15 cellular contexts compared by ENCODE assay signal in genomic region chr18:58828399-58829121, GRCh38.
"Had no signal": no experiment of that assay in that cellular context is flagged by ENCODE, and none has a peak within 500 bp of the region (broad histone marks: within the 10 kb centered on the region; RNA-seq: fewer than 3 reads in every experiment).

No MANE protein-coding gene starts in this region.

- H3K4me3 Mint-ChIP-seq: activated B cell treated with CpG ODN at 0.5 μM for 24 hours; natural killer cell treated with Interleukin-12 subunit alpha and Interleukin-12 subunit beta and Interleukin-15 and Interleukin-18, amount 100 ng/mL, for 72 hours; stimulated activated memory B cell treated with anti-CD40 and anti-IgM and Interleukin-4, amounts not matched to agents 10 μg/mL and 1 μg/mL and 100 μg/mL, for 72 hours had no signal

- H3K4me1 Mint-ChIP-seq: activated B cell treated with CpG ODN at 0.5 μM for 24 hours; stimulated activated memory B cell treated with anti-CD40 and anti-IgM and Interleukin-4, amounts not matched to agents 10 μg/mL and 1 μg/mL and 100 μg/mL, for 72 hours had no signal

- H3K27me3 ChIP-seq: esophagus squamous epithelium, foreskin keratinocyte, SJSA1, tibial nerve had no signal

- H3K36me3 ChIP-seq: esophagus squamous epithelium, SJSA1, tibial nerve had no signal

- H3K27ac ChIP-seq: esophagus squamous epithelium, foreskin keratinocyte, SJSA1 had no signal

- H3K4me3 ChIP-seq: esophagus squamous epithelium, SJSA1, tibial nerve had no signal

- ATAC-seq: foreskin keratinocyte; left ventricle myocardium superior; stimulated activated memory B cell treated with anti-CD40 and anti-IgM and Interleukin-4, amounts not matched to agents 10 μg/mL and 1 μg/mL and 100 μg/mL, for 72 hours had no signal

- DNase-seq: activated B cell treated with CpG ODN at 0.5 μM for 24 hours; activated CD4-positive, alpha-beta T cell treated with anti-CD3 and anti-CD28 coated beads, Interleukin-2, amount 50 U/mL, for 1 hour; activated naive CD4-positive, alpha-beta T cell; activated T-cell treated with anti-CD3 and anti-CD28 coated beads for 4 hours; cortex of kidney; effector CD4-positive, alpha-beta T cell; esophagus squamous epithelium; foreskin keratinocyte; kidney glomerular epithelial cell; left ventricle myocardium superior; occipital lobe had no signal

- H3K36me3 Mint-ChIP-seq: natural killer cell treated with Interleukin-12 subunit alpha and Interleukin-12 subunit beta and Interleukin-15 and Interleukin-18, amount 100 ng/mL, for 72 hours; stimulated activated memory B cell treated with anti-CD40 and anti-IgM and Interleukin-4, amounts not matched to agents 10 μg/mL and 1 μg/mL and 100 μg/mL, for 72 hours had no signal

- H3K27ac Mint-ChIP-seq: activated B cell treated with CpG ODN at 0.5 μM for 24 hours; natural killer cell treated with Interleukin-12 subunit alpha and Interleukin-12 subunit beta and Interleukin-15 and Interleukin-18, amount 100 ng/mL, for 72 hours; stimulated activated memory B cell treated with anti-CD40 and anti-IgM and Interleukin-4, amounts not matched to agents 10 μg/mL and 1 μg/mL and 100 μg/mL, for 72 hours had no signal

- H3K9me3 Mint-ChIP-seq: natural killer cell treated with Interleukin-12 subunit alpha and Interleukin-12 subunit beta and Interleukin-15 and Interleukin-18, amount 100 ng/mL, for 72 hours; stimulated activated memory B cell treated with anti-CD40 and anti-IgM and Interleukin-4, amounts not matched to agents 10 μg/mL and 1 μg/mL and 100 μg/mL, for 72 hours had no signal

- H3K27me3 Mint-ChIP-seq: stimulated activated memory B cell treated with anti-CD40 and anti-IgM and Interleukin-4, amounts not matched to agents 10 μg/mL and 1 μg/mL and 100 μg/mL, for 72 hours had no signal

- H3K4me1 ChIP-seq: esophagus squamous epithelium, foreskin keratinocyte had no signal

- H3K9me3 ChIP-seq: esophagus squamous epithelium, SJSA1, tibial nerve had no signal
